In genomic region chr9:74498616-74499095, GRCh38 we compare ENCODE assay signal across 10 cellular contexts. TPM values are rescaled to one million over a fixed set of nuclear protein-coding genes. Genes with fewer than 3 reads are reported as not detected.
DNase-seq lines count a peak whose midpoint lies in the region; ATAC-seq and TF ChIP-seq lines count a peak whose summit lies in the region.
"Had no signal": no experiment of that assay in that cellular context is flagged by ENCODE, and none has a peak within 500 bp of the region (broad histone marks: within the 10 kb centered on the region; RNA-seq: fewer than 3 reads in every experiment).

No MANE protein-coding gene starts in this region.

- DNase-seq in Right ventricle myocardium superior (no peak), left cardiac atrium (no peak), vagina (ENCODE audit: extremely low spot score in 2 of 2) (no peak), NCI-H446 treated with DMSO at 0.1 percent for 48 hours (lab: John Stamatoyannopoulos, UW) (no peak), cortex of kidney (lab: John Stamatoyannopoulos, UW) (no peak), putamen (ENCODE audit: low spot score) (no peak)
- DNase-seq: stimulated activated CD4-positive, alpha-beta T cell treated with anti-CD3 and anti-CD28 coated beads, Interleukin-4, amount 100 ng/mL, for 1 hour had no signal

- no peak for TF ChIP-seq CTCF in vagina (IDR thresholded peaks at IDR 0.05)

- peaks cover 8% of the 10 kb centered on the region for H3K36me3 Mint-ChIP-seq in dendritic cell treated with granulocyte-macrophage colony-stimulating factor and Interleukin-4, amounts not matched to agents 40 ng/mL and 50 ng/mL, for 4 days (ENCODE audit: low read depth)

- no peaks in the 10 kb centered on the region for H3K36me3 ChIP-seq in muscle layer of duodenum (ENCODE audit: control insufficient read depth in 1 of 2, insufficient read depth in 2 of 2, low read length in 2 of 2)
- H3K36me3 ChIP-seq in vagina: no peaks in the 10 kb centered on the region

- intact Hi-C loops in Right ventricle myocardium superior (cut with DNase I) (no loop called here), left cardiac atrium (cut with DNase I) (no loop called here), vagina (cut with DNase I) (no loop called here)
- intact Hi-C loops in dendritic cell treated with granulocyte-macrophage colony-stimulating factor and Interleukin-4, amounts not matched to agents 40 ng/mL and 50 ng/mL, for 4 days (cut with micrococcal nuclease): no loop called here

- H3K9me3 ChIP-seq in muscle layer of duodenum (ENCODE audit: control insufficient read depth in 1 of 2, low read length in 2 of 2) (no peaks in the 10 kb centered on the region), vagina (no peaks in the 10 kb centered on the region)

- no peak for TF ChIP-seq POLR2A in vagina (IDR thresholded peaks at IDR 0.05)

- peak; percentile 1 for ATAC-seq in Right ventricle myocardium superior (ENCODE audit: poor library complexity)
- ATAC-seq in left cardiac atrium: no peak

- no peak overlapping the region for H3K27ac Mint-ChIP-seq in dendritic cell treated with granulocyte-macrophage colony-stimulating factor and Interleukin-4, amounts not matched to agents 40 ng/mL and 50 ng/mL, for 4 days

- H3K4me3 Mint-ChIP-seq in dendritic cell treated with granulocyte-macrophage colony-stimulating factor and Interleukin-4, amounts not matched to agents 40 ng/mL and 50 ng/mL, for 4 days: peak overlapping the region; percentile 83

- H3K4me3 ChIP-seq in muscle layer of duodenum (ENCODE audit: low read depth in 1 of 2, low read length in 2 of 2): peak overlapping the region; percentile 94 to 95
- peak overlapping the region; percentile 59 to 60 for H3K4me3 ChIP-seq in vagina

- H3K4me1 ChIP-seq in muscle layer of duodenum (ENCODE audit: control insufficient read depth in 1 of 2, insufficient read depth in 2 of 2, low read length in 2 of 2) (peaks cover 0 to 34% of the 10 kb centered on the region in 2 donors), vagina (peaks cover 31% of the 10 kb centered on the region)

- peaks cover 43% of the 10 kb centered on the region for H3K4me1 Mint-ChIP-seq in dendritic cell treated with granulocyte-macrophage colony-stimulating factor and Interleukin-4, amounts not matched to agents 40 ng/mL and 50 ng/mL, for 4 days (ENCODE audit: low read depth)

- H3K9me3 Mint-ChIP-seq in dendritic cell treated with granulocyte-macrophage colony-stimulating factor and Interleukin-4, amounts not matched to agents 40 ng/mL and 50 ng/mL, for 4 days: no peaks in the 10 kb centered on the region
- H3K9me3 Mint-ChIP-seq: activated naive CD4-positive, alpha-beta T cell treated with anti-CD3 and anti-CD28 coated beads, Interleukin-2, amount 50 U/mL, for 72 hours had no signal

- H3K27me3 Mint-ChIP-seq in dendritic cell treated with granulocyte-macrophage colony-stimulating factor and Interleukin-4, amounts not matched to agents 40 ng/mL and 50 ng/mL, for 4 days: peaks cover 63% of the 10 kb centered on the region

- H3K27me3 ChIP-seq in muscle layer of duodenum (ENCODE audit: low read depth, low read length) (peaks cover 33% of the 10 kb centered on the region), vagina (no peaks in the 10 kb centered on the region)

- no peak overlapping the region for H3K27ac ChIP-seq in muscle layer of duodenum (ENCODE audit: low read length)
- H3K27ac ChIP-seq in vagina: peak overlapping the region; percentile 68

RNA-seq across cellular contexts. Expression of gene RORB, which starts 1.5 kb away (rescaled TPM):
- 5.7 TPM for total RNA-seq in Right ventricle myocardium superior
- total RNA-seq in left cardiac atrium: 1 to 10 TPM; 1.2 to 3.2 TPM
- 2.7 TPM for total RNA-seq in vagina
- total RNA-seq: activated naive CD4-positive, alpha-beta T cell treated with anti-CD3 and anti-CD28 coated beads, Interleukin-2, amount 50 U/mL, for 72 hours had no signal
